ENCODE assay signal across 9 cellular contexts in genomic region chr2:95345415-95346235, GRCh38. TPM values are rescaled to one million over a fixed set of nuclear protein-coding genes. Genes with fewer than 3 reads are reported as not detected.
DNase-seq lines count a peak whose midpoint lies in the region; ATAC-seq and TF ChIP-seq lines count a peak whose summit lies in the region.
"Had no signal": no experiment of that assay in that cellular context is flagged by ENCODE, and none has a peak within 500 bp of the region (broad histone marks: within the 10 kb centered on the region; RNA-seq: fewer than 3 reads in every experiment).

No MANE protein-coding gene starts in this region.

- H3K27me3 ChIP-seq in adipocyte (replicated peaks; ENCODE audit: control insufficient read depth, insufficient read depth, low read length), result peaks cover 42% of the 10 kb centered on the region
- H3K27me3 ChIP-seq in right atrium auricular region, result no peaks in the 10 kb centered on the region

- H3K9me3 ChIP-seq in adipocyte (ENCODE audit: control insufficient read depth, low read length) (no peaks in the 10 kb centered on the region), right atrium auricular region (no peaks in the 10 kb centered on the region)

- H3K4me3 ChIP-seq in adipocyte (ENCODE audit: low read length), result peak overlapping the region; percentile 85
- peak overlapping the region; percentile 63 to 66 for H3K4me3 ChIP-seq in right atrium auricular region

- intact Hi-C loops in posterior vena cava (cut with DNase I), result no loop called here

- TF ChIP-seq CTCF in right atrium auricular region (IDR thresholded peaks at IDR 0.05), result peak; percentile 83 to 94

- H3K4me1 ChIP-seq in adipocyte (ENCODE audit: control insufficient read depth, insufficient read depth, low read length) (peaks cover 5% of the 10 kb centered on the region), right atrium auricular region (peaks cover 0 to 27% of the 10 kb centered on the region in 2 donors)

- ATAC-seq in GM21825 (IDR thresholded peaks at IDR 0.05; ENCODE audit: unreplicated experiment), result peak; percentile 80

- H3K27ac ChIP-seq in right atrium auricular region, result peak overlapping the region; percentile 72 to 86
- H3K27ac ChIP-seq: epithelial cell of prostate had no signal

- H3K36me3 ChIP-seq in adipocyte (ENCODE audit: control insufficient read depth, insufficient read depth, low read length, severe bottlenecking) (no peaks in the 10 kb centered on the region), right atrium auricular region (no peaks in the 10 kb centered on the region)

- DNase-seq in DMS53 (lab: John Stamatoyannopoulos, UW) (peak; percentile 94), M059J (ENCODE audit: low read depth) (peak; percentile 80), SKM-1 treated with dmso at 0.1 percent for 144 hours (lab: John Stamatoyannopoulos, UW; ENCODE audit: unreplicated experiment) (peak; percentile 60), adipocyte (ENCODE audit: low read depth) (peak; percentile 95), right atrium auricular region (ENCODE audit: low spot score) (peak; percentile 79), posterior vena cava (ENCODE audit: low spot score) (peak; percentile 96), ureter (ENCODE audit: low spot score) (peak; percentile 81)

- peak overlapping the region; percentile 87 for H3K9ac ChIP-seq in adipocyte (ENCODE audit: low read length)

RNA-seq across cellular contexts. Expression of gene KCNIP3, which starts 48.5 kb away (rescaled TPM):
- total RNA-seq in M059J (2014; rRNA removed; shearing (Covaris generic)), result 3.3 and 5.8 TPM in 2 replicates
- total RNA-seq in right atrium auricular region (1 to 10 TPM; 4.0 to 5.9 TPM), posterior vena cava (10 to 100 TPM; 10.5 to 17.9 TPM), ureter (6.2 TPM)

RNA-seq across cellular contexts. Expression of gene FAHD2A, which starts 56.9 kb away (rescaled TPM):
- 25.7 and 32.3 TPM in 2 replicates for total RNA-seq in M059J (2014; rRNA removed; shearing (Covaris generic))
- total RNA-seq in right atrium auricular region, result 10 to 100 TPM; 19.9 to 27.5 TPM
- 10 to 100 TPM; 14.1 to 18.3 TPM for total RNA-seq in posterior vena cava
- 25.7 TPM for total RNA-seq in ureter

Comparison
In these comparisons a context has a peak if more than half of its experiments do, and no peak if none do; other contexts are left out.
1. Peak in every context shown above with its lines: DNase-seq, ATAC-seq, H3K4me3 ChIP-seq and H3K27ac ChIP-seq.